Comparison of ENCODE assay signal across 25 cellular contexts in the genomic region with DNA sequence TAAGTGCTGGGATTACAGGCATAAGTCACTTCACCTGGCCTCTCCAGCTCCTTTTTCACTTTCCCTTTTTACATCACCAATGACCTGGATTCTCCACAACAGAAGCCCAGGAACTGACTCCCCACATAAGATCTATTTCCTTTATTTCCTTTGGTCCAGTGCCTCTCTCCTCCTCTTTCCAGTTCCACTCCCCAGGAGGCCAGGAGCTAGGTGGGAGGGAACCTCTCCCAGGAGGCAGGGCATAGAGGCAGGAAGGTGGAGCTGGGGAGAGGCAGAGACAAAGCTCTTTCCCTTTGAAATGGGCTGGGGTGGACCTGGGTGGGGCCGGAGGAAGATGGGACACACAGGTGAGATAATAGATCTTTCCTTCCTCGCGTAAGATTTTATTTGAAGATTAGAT.
"Had no signal": no experiment of that assay in that cellular context is flagged by ENCODE, and none has a peak within 500 bp of the region (broad histone marks: within the 10 kb centered on the region; RNA-seq: fewer than 3 reads in every experiment).

No MANE protein-coding gene starts in this region.

- DNase-seq: activated B cell treated with CpG ODN at 0.5 μM for 24 hours; activated CD4-positive, alpha-beta memory T cell treated with anti-CD3 and anti-CD28 coated beads, Interleukin-2, amount 10 ng/mL, durations not matched to agents 7 days and 5 days; activated CD4-positive, alpha-beta T cell treated with anti-CD3 and anti-CD28 coated beads, Interleukin-2, amount 50 U/mL, for 1 hour; activated gamma-delta T cell; activated naive CD4-positive, alpha-beta T cell treated with anti-CD3 and anti-CD28 coated beads for 36 hours; activated naive CD8-positive, alpha-beta T cell treated with anti-CD3 and anti-CD28 coated beads for 36 hours; activated T-cell treated with anti-CD3 and anti-CD28 coated beads for 4 hours; activated T-cell treated with anti-CD3 and anti-CD28 coated beads, Interleukin-2, amount 50 U/mL, for 48 hours; anterior cingulate cortex; MG63; MV-4-11; NCI-H1092 treated with DMSO at 0.1 percent for 48 hours; NCI-H1417 treated with DMSO at 0.1 percent for 48 hours; NCI-H1694 treated with DMSO at 0.1 percent for 48 hours; NCI-H2029 treated with DMSO at 0.1 percent for 48 hours; NCI-H345; NCI-H510A; NCI-H526 treated with DMSO at 0.1 percent for 48 hours; NCI-H82; OCI-M1; RPMI8226; T-helper 2 cell; T1000 had no signal

- H3K9me3 ChIP-seq: MG63 had no signal

- H3K4me3 ChIP-seq: MG63, SK-N-MC had no signal

- H3K27ac ChIP-seq: KMS-11, SK-N-MC had no signal

- H3K36me3 ChIP-seq: MG63 had no signal
